Comparison of ENCODE assay signal across 22 cellular contexts in the genomic region with DNA sequence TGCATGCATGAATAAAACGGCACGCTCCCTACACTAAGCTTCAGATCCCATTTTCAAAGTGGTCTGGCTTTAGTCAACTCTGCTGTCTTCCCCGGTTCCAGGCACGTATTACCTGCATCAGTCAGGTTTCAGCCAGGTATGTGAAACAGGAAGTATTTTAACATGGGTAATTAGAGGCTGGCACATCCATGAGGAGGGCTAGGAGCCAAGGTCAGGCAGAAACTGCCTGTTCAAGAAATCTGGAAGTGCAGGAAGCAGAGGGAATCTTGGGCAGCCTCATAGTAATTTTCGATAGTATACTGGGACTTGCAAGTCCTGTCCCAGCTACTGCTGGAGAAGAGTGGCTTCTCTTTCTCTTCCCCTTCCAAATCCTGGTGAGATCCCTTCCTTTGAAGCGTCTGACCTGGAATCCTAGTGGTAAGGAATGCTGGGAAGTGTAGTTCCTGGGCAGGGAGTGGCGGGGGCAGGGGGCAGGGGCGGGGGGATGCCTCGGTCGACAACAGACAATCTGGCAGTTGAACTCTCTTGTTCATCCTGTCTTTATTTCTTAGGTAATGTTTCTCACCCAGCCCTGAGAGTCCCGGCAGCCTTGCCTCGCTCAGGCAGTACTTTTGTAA.
DNase-seq lines count a peak whose midpoint lies in the region; ATAC-seq, FAIRE-seq and TF ChIP-seq lines count a peak whose summit lies in the region.
"Had no signal": no experiment of that assay in that cellular context is flagged by ENCODE, and none has a peak within 500 bp of the region (broad histone marks: within the 10 kb centered on the region; RNA-seq: fewer than 3 reads in every experiment).

No MANE protein-coding gene starts in this region.

- H3K27me3 ChIP-seq in gastrocnemius medialis: no peaks in the 10 kb centered on the region
- H3K27me3 ChIP-seq: brain microvascular endothelial cell, hepatocyte, sigmoid colon had no signal

- DNase-seq in LNCaP clone FGC (ENCODE audit: low read depth) (peak; percentile 58), left colon (peak; percentile 7 to 26), gastrocnemius medialis (no peak), NCI-H1436 (lab: John Stamatoyannopoulos, UW) (no peak), HTR-8/SVneo (ENCODE audit: insufficient read length, low spot score) (no peak), HuH-7.5 (ENCODE audit: low spot score) (no peak)
- DNase-seq in activated CD4-positive, alpha-beta T cell treated with anti-CD3 and anti-CD28 coated beads for 4 hours: no peak
- DNase-seq: brain microvascular endothelial cell; GOT3; NCI-H1436 treated with DMSO at 0.1 percent for 48 hours; NCI-H345; RPMI8226; sigmoid colon; stimulated activated CD4-positive, alpha-beta T cell treated with anti-CD3 and anti-CD28 coated beads, Interleukin-1b, Interleukin-23, amount 100 ng/mL, for 48 hours; stimulated activated naive CD8-positive, alpha-beta T cell treated with anti-CD3 and anti-CD28 coated beads, Interleukin-15, Interleukin-2, amounts not matched to agents 100 U/mL and 50 U/mL, for 24 hours; T-helper 9 cell had no signal

- no peaks in the 10 kb centered on the region for H3K36me3 ChIP-seq in gastrocnemius medialis
- H3K36me3 ChIP-seq: brain microvascular endothelial cell, sigmoid colon had no signal

- ATAC-seq in left colon (peak; percentile 87), gastrocnemius medialis (no peak)
- ATAC-seq: activated CD4-positive, CD25-positive, alpha-beta regulatory T cell treated with anti-CD3 and anti-CD28 coated beads, Interleukin-2, amount 50 U/mL, for 24 hours; activated T-helper 17 cell treated with anti-CD3 and anti-CD28 coated beads, Interleukin-2, amount 50 U/mL, for 72 hours; left lobe of liver; stimulated activated naive CD8-positive, alpha-beta T cell treated with anti-CD3 and anti-CD28 coated beads, Interleukin-15, Interleukin-2, amounts not matched to agents 100 U/mL and 50 U/mL, for 24 hours had no signal

- H3K9me3 ChIP-seq in gastrocnemius medialis: no peaks in the 10 kb centered on the region
- H3K9me3 ChIP-seq: sigmoid colon had no signal

- no peak for FAIRE-seq in HTR-8/SVneo (lab: Jason Lieb, UNC)

- intact Hi-C loops in left colon (cut with DNase I, micrococcal nuclease): no loop called here
- intact Hi-C loops in gastrocnemius medialis (cut with DNase I; ENCODE audit: low total_unique reads): loop anchor here (5.0 kb wide), 2 partner anchors 202 to 403 kb away; a partner anchor contains a TSS

- H3K27ac ChIP-seq in VCaP (peak overlapping the region; percentile 75), gastrocnemius medialis (peak overlapping the region; percentile 78 to 89 (median 82))
- H3K27ac ChIP-seq: brain microvascular endothelial cell, coronary artery, hepatocyte, sigmoid colon had no signal

- TF ChIP-seq CTCF in LNCaP clone FGC (IDR thresholded peaks at IDR 0.05; ENCODE audit: control insufficient read depth, extremely low read depth, insufficient read depth) (no peak), VCaP (conservative IDR thresholded peaks at IDR 0.05) (no peak), gastrocnemius medialis (IDR thresholded peaks at IDR 0.05 in 4 of 5, conservative IDR thresholded peaks at IDR 0.05 in 1 of 5) (no peak)

- in situ Hi-C loops in gastrocnemius medialis (cut with MboI; ENCODE audit: low sequenced_read_pairs in 4 of 4): loop anchor here in 2 of 4 donors (10.0 to 25.0 kb wide), 2 partner anchors 90 to 413 kb away; a partner anchor contains a TSS

- H3K4me3 ChIP-seq in LNCaP clone FGC (ENCODE audit: low read depth, low read length): no peak overlapping the region
- H3K4me3 ChIP-seq in gastrocnemius medialis: peak overlapping the region in 2 of 4 donors; percentile 2 to 39
- H3K4me3 ChIP-seq: coronary artery, hepatocyte, sigmoid colon had no signal

- peaks cover 16 to 31% of the 10 kb centered on the region in 2 donors for H3K4me1 ChIP-seq in gastrocnemius medialis
- H3K4me1 ChIP-seq: sigmoid colon had no signal

- no peak for TF ChIP-seq POLR2A in gastrocnemius medialis (IDR thresholded peaks at IDR 0.05)

Comparison
In these comparisons a context has a peak if more than half of its experiments do, and no peak if none do; other contexts are left out.
1. DNase-seq: peak in LNCaP clone FGC (single experiment) and left colon (2 of 2); none in gastrocnemius medialis (0 of 2), activated CD4-positive, alpha-beta T cell treated with anti-CD3 and anti-CD28 coated beads for 4 hours (0 of 2), NCI-H1436 (single experiment), HTR-8/SVneo (single experiment) and HuH-7.5 (single experiment).